ENCODE assay signal across 1 cellular context in the genomic region with DNA sequence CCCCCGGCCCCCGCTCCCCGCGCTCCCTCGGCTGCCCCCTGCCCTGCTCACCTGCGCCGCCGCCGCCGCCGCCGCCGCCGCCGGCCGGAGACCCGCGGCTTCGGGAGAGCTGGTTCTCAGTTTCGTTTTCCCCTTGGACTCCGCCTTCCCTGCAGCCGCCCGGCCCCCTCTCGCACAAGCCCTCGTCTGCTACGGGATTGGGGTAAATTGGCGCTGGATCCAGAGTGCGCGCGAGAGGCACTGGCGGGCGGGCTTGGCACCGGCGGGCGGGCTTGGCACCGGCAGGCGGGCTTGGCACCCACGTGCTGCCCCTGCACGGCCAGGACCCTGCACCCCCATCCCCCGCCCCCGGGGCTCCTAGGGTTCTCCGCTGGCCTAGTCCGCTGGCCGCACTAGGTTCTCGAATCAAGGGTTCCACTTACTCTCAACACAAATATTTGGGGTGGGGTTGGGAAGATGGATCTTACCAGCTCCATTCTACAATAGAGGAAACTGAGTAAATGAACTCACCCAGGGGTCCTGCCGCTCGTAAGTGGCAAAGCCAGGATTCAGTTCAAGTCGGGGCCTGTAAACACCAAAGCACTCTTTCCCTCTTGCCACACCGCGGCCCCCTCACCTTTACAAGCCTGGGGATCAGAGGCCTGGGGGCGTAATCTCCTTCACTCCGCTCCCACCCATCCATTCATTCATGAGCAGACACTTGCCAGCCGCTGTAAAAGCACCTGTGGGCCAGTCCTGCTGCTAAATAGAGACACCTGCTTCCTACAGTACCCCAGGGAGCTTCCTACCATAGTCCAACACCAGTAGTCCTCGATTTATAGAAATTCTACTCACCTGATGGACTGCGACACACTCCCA.
TF ChIP-seq lines count a peak whose summit lies in the region.

A gene (minus strand): TSS at position 124 of the 858 bp plus-strand sequence. CDS start 9,174 bp downstream, outside the sequence.

TF ChIP-seq in GM23338, 12 proteins besides CTCF, POLR2A, EP300 and RAD21:
- TF ChIP-seq, protein P1, sequence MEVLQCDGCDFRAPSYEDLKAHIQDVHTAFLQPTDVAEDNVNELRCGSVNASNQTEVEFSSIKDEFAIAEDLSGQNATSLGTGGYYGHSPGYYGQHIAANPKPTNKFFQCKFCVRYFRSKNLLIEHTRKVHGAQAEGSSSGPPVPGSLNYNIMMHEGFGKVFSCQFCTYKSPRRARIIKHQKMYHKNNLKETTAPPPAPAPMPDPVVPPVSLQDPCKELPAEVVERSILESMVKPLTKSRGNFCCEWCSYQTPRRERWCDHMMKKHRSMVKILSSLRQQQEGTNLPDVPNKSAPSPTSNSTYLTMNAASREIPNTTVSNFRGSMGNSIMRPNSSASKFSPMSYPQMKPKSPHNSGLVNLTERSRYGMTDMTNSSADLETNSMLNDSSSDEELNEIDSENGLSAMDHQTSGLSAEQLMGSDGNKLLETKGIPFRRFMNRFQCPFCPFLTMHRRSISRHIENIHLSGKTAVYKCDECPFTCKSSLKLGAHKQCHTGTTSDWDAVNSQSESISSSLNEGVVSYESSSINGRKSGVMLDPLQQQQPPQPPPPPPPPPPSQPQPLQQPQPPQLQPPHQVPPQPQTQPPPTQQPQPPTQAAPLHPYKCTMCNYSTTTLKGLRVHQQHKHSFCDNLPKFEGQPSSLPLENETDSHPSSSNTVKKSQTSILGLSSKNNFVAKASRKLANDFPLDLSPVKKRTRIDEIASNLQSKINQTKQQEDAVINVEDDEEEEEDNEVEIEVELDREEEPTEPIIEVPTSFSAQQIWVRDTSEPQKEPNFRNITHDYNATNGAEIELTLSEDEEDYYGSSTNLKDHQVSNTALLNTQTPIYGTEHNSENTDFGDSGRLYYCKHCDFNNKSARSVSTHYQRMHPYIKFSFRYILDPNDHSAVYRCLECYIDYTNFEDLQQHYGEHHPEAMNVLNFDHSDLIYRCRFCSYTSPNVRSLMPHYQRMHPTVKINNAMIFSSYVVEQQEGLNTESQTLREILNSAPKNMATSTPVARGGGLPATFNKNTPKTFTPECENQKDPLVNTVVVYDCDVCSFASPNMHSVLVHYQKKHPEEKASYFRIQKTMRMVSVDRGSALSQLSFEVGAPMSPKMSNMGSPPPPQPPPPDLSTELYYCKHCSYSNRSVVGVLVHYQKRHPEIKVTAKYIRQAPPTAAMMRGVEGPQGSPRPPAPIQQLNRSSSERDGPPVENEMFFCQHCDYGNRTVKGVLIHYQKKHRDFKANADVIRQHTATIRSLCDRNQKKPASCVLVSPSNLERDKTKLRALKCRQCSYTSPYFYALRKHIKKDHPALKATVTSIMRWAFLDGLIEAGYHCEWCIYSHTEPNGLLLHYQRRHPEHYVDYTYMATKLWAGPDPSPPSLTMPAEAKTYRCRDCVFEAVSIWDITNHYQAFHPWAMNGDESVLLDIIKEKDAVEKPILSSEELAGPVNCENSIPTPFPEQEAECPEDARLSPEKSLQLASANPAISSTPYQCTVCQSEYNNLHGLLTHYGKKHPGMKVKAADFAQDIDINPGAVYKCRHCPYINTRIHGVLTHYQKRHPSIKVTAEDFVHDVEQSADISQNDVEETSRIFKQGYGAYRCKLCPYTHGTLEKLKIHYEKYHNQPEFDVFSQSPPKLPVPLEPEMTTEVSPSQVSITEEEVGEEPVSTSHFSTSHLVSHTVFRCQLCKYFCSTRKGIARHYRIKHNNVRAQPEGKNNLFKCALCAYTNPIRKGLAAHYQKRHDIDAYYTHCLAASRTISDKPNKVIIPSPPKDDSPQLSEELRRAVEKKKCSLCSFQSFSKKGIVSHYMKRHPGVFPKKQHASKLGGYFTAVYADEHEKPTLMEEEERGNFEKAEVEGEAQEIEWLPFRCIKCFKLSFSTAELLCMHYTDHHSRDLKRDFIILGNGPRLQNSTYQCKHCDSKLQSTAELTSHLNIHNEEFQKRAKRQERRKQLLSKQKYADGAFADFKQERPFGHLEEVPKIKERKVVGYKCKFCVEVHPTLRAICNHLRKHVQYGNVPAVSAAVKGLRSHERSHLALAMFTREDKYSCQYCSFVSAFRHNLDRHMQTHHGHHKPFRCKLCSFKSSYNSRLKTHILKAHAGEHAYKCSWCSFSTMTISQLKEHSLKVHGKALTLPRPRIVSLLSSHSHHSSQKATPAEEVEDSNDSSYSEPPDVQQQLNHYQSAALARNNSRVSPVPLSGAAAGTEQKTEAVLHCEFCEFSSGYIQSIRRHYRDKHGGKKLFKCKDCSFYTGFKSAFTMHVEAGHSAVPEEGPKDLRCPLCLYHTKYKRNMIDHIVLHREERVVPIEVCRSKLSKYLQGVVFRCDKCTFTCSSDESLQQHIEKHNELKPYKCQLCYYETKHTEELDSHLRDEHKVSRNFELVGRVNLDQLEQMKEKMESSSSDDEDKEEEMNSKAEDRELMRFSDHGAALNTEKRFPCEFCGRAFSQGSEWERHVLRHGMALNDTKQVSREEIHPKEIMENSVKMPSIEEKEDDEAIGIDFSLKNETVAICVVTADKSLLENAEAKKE (CRISPR knock-in tag; IDR thresholded peaks at IDR 0.05) = no peak
- TF ChIP-seq POLR2AphosphoS5 (IDR thresholded peaks at IDR 0.05; ENCODE audit: low read depth) (peak; percentile 52), CREB1 (CRISPR knock-in tag; IDR thresholded peaks at IDR 0.05; ENCODE audit: low read depth) (no peak)
